In genomic region chr1:53316742-53317650, GRCh38 we compare ENCODE assay signal across 13 cellular contexts. TPM values are rescaled to one million over a fixed set of nuclear protein-coding genes. Genes with fewer than 3 reads are reported as not detected.
DNase-seq lines count a peak whose midpoint lies in the region; ATAC-seq lines count a peak whose summit lies in the region.
"Had no signal": no experiment of that assay in that cellular context is flagged by ENCODE, and none has a peak within 500 bp of the region (broad histone marks: within the 10 kb centered on the region; RNA-seq: fewer than 3 reads in every experiment).

No MANE protein-coding gene starts in this region.

- peak overlapping the region; percentile 71 for H3K27ac Mint-ChIP-seq in T-helper 17 cell

- H3K4me1 Mint-ChIP-seq in T-helper 17 cell: peaks cover 9% of the 10 kb centered on the region

- no peak overlapping the region for H3K4me3 Mint-ChIP-seq in T-helper 17 cell

- H3K36me3 Mint-ChIP-seq in T-helper 17 cell (ENCODE audit: low read depth): no peaks in the 10 kb centered on the region

- no peak for ATAC-seq in T-helper 17 cell
- ATAC-seq in activated CD4-positive, CD25-positive, alpha-beta regulatory T cell treated with anti-CD3 and anti-CD28 coated beads, Interleukin-2, amount 50 U/mL, for 24 hours: no peak

- DNase-seq in DMS 273 (lab: John Stamatoyannopoulos, UW; ENCODE audit: unreplicated experiment): peak; percentile 96
- DNase-seq in HT1080 (ENCODE audit: low read depth): peak; percentile 35
- DNase-seq in T-helper 17 cell: no peak
- DNase-seq in medulla oblongata (ENCODE audit: extremely low spot score): peak; percentile 20
- DNase-seq in ureter (ENCODE audit: low spot score): no peak
- DNase-seq in activated CD4-positive, CD25-positive, alpha-beta regulatory T cell (lab: John Stamatoyannopoulos, UW): no peak
- DNase-seq in NCI-H526 (lab: John Stamatoyannopoulos, UW): no peak
- DNase-seq: amniotic stem cell; effector memory CD4-positive, alpha-beta T cell; HCEC 1CT; NCI-H510A treated with DMSO at 0.1 percent for 48 hours; stimulated activated CD4-positive, alpha-beta T cell treated with anti-CD3 and anti-CD28 coated beads, Interleukin-2, amount 100 ng/mL, for 48 hours had no signal

- H3K9me3 ChIP-seq in T-helper 17 cell (ENCODE audit: control insufficient read depth, low read length, poor library complexity, severe bottlenecking): no peaks in the 10 kb centered on the region

- H3K27me3 Mint-ChIP-seq in T-helper 17 cell: no peaks in the 10 kb centered on the region

RNA-seq across cellular contexts. Expression of gene LRP8, which starts 10.9 kb away (rescaled TPM):
- 44.4 and 65.3 TPM in 2 replicates for total RNA-seq in HT1080 (2014; rRNA removed; shearing (Covaris generic))
- 40.4 and 47.7 TPM in 2 replicates for polyA plus RNA-seq in HT1080 (2015; cell fraction: cytosol; rRNA removed)
- polyA plus RNA-seq in HT1080 (2015; cell fraction: nucleus; rRNA removed): 102 and 103 TPM in 2 replicates
- total RNA-seq in T-helper 17 cell (10 to 100 TPM; 15.1 to 18.6 TPM), ureter (11.3 TPM)

Comparison
In these comparisons a context has a peak if more than half of its experiments do, and no peak if none do; other contexts are left out.
1. DNase-seq: peak in DMS 273 (single experiment), HT1080 (single experiment) and medulla oblongata (single experiment); none in T-helper 17 cell (0 of 3), ureter (single experiment), activated CD4-positive, CD25-positive, alpha-beta regulatory T cell (0 of 4) and NCI-H526 (0 of 2).